1 cellular context compared by ENCODE assay signal in the genomic region with DNA sequence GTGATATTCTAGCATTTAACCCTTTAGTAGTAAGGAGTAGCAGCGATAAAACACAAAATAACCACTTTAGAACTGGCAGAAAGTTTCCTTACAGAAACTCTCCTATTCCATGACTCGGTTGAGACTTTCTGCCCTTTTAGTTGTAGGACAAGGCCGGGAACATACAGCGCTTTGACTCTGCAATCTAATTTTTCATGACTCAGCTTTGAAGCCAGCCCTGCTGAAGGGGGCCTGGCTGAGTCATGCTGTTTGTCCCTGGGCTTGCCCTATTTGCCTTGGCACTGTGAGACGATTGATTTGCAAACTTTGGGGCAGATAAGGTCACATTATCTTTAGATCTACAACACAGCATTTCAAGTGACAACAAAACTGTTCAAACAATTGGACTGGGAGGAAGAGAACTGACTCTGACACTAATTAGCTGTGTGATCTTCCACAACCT.
TF ChIP-seq lines count a peak whose summit lies in the region.

No MANE protein-coding gene starts in this region.

TF ChIP-seq in A549, 52 proteins besides CTCF, POLR2A, EP300 and RAD21 (continued from another document):
- TF ChIP-seq, protein P1, sequence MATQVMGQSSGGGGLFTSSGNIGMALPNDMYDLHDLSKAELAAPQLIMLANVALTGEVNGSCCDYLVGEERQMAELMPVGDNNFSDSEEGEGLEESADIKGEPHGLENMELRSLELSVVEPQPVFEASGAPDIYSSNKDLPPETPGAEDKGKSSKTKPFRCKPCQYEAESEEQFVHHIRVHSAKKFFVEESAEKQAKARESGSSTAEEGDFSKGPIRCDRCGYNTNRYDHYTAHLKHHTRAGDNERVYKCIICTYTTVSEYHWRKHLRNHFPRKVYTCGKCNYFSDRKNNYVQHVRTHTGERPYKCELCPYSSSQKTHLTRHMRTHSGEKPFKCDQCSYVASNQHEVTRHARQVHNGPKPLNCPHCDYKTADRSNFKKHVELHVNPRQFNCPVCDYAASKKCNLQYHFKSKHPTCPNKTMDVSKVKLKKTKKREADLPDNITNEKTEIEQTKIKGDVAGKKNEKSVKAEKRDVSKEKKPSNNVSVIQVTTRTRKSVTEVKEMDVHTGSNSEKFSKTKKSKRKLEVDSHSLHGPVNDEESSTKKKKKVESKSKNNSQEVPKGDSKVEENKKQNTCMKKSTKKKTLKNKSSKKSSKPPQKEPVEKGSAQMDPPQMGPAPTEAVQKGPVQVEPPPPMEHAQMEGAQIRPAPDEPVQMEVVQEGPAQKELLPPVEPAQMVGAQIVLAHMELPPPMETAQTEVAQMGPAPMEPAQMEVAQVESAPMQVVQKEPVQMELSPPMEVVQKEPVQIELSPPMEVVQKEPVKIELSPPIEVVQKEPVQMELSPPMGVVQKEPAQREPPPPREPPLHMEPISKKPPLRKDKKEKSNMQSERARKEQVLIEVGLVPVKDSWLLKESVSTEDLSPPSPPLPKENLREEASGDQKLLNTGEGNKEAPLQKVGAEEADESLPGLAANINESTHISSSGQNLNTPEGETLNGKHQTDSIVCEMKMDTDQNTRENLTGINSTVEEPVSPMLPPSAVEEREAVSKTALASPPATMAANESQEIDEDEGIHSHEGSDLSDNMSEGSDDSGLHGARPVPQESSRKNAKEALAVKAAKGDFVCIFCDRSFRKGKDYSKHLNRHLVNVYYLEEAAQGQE (IDR thresholded peaks at IDR 0.05), result no peak
- TF ChIP-seq E2F6 (IDR thresholded peaks at IDR 0.05; ENCODE audit: borderline replicate concordance, low read depth) (no peak), POLR2AphosphoS2 (conservative IDR thresholded peaks at IDR 0.05; ENCODE audit: low read length) (no peak), KDM1A (IDR thresholded peaks at IDR 0.05; ENCODE audit: low read depth) (no peak), NFE2L2 (conservative IDR thresholded peaks at IDR 0.05; ENCODE audit: low read length) (peak; percentile 70), ZFP36 (IDR thresholded peaks at IDR 0.05; ENCODE audit: borderline replicate concordance, partially characterized antibody) (no peak), TFCP2L1 (CRISPR knock-in tag; IDR thresholded peaks at IDR 0.05) (no peak), MAFK (IDR thresholded peaks at IDR 0.05; ENCODE audit: partially characterized antibody) (peak; percentile 96), HOXB13 (CRISPR knock-in tag; IDR thresholded peaks at IDR 0.05; ENCODE audit: low read depth) (no peak), ZNF302 (CRISPR knock-in tag; IDR thresholded peaks at IDR 0.05) (no peak), RNF2 (IDR thresholded peaks at IDR 0.05; ENCODE audit: borderline replicate concordance, low read depth) (no peak), SREBF2 (IDR thresholded peaks at IDR 0.05) (no peak), JUNB (IDR thresholded peaks at IDR 0.05) (peak; percentile 58; the same call in 1 of the 2 replicates)
- TF ChIP-seq, protein P2, sequence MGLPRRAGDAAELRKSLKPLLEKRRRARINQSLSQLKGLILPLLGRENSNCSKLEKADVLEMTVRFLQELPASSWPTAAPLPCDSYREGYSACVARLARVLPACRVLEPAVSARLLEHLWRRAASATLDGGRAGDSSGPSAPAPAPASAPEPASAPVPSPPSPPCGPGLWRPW (IDR thresholded peaks at IDR 0.05), result no peak
TF ChIP-seq in A549: peak in this region for 8.
